In the genomic region with DNA sequence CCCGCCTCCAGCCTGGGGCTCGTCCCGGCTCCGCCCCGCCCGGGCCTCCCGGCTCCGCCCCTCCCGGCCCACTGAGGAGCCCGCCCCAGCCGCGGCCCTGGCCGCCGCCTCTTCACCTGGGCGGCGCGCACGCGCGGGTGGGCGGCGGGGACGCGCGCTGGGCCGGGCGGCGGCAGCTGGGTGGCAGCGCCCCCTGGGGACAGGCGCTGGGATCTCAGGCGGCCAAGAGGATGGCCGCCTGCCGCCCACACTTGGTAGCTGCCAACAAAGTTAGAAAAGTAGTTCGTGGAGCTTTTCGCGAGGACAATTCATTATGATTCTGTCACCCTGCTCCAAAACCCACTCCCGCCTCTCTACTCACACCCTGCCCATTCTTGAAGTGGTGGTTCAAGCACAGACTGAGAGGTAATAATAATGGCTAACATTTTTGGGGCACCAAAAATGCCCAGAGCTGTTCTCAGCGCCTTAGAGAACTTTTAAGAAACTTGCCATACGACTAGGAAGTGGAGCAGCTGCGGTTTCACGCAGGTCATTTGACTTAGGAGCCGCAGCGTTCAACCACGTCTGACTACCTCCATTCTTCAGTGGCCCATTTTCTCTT, we compare ENCODE assay signal across 8 cellular contexts. TPM values are rescaled to one million over a fixed set of nuclear protein-coding genes. Genes with fewer than 3 reads are reported as not detected.
A peak's percentile ranks its signal among the peaks of the same experiment; 100 is the strongest.
DNase-seq lines count a peak whose midpoint lies in the region; ATAC-seq and TF ChIP-seq lines count a peak whose summit lies in the region.

No MANE protein-coding gene starts in this region.

- H3K9me3 ChIP-seq in right atrium auricular region: no peaks in the 10 kb centered on the region
- no peaks in the 10 kb centered on the region for H3K9me3 ChIP-seq in prostate gland

- peak; percentile 74 for DNase-seq in NCI-H128 (lab: John Stamatoyannopoulos, UW; ENCODE audit: unreplicated experiment)
- DNase-seq in T-helper 1 cell: peak; percentile 85 to 96 (median 87)
- DNase-seq in amniotic epithelial cell (ENCODE audit: low read depth): peak; percentile 68
- DNase-seq in right atrium auricular region (ENCODE audit: low spot score): peak; percentile 85
- peak; percentile 90 for DNase-seq in prostate gland (ENCODE audit: low spot score)
- DNase-seq in ureter (ENCODE audit: low spot score): peak; percentile 91

- H3K27me3 ChIP-seq in right atrium auricular region (no peaks in the 10 kb centered on the region), prostate gland (replicated peaks; ENCODE audit: insufficient read depth) (no peaks in the 10 kb centered on the region)

- intact Hi-C loops in prostate gland (cut with DNase I): loop anchor here (2.0 to 5.0 kb wide), 2 partner anchors 94 to 390 kb away; partner anchors contain the start of gene CDK5R1

- 2% methylated on average over 16 of the region's 44 CpGs for WGBS in prostate gland

- peak overlapping the region; percentile 76 to 92 for H3K4me3 ChIP-seq in right atrium auricular region
- peak overlapping the region; percentile 87 to 97 for H3K4me3 ChIP-seq in prostate gland

- peak; percentile 89 for TF ChIP-seq CTCF in GM12872 (IDR thresholded peaks at IDR 0.05; ENCODE audit: insufficient read depth, low read depth, low read length)
- TF ChIP-seq CTCF in right atrium auricular region (IDR thresholded peaks at IDR 0.05): peak; percentile 79 to 85
- peak; percentile 61 to 99 (median 90) for TF ChIP-seq CTCF in prostate gland (IDR thresholded peaks at IDR 0.05)

- H3K27ac ChIP-seq in right atrium auricular region: peak overlapping the region; percentile 86 to 96
- H3K27ac ChIP-seq in prostate gland: peak overlapping the region; percentile 95 to 97

- H3K4me1 ChIP-seq in right atrium auricular region: peaks cover 0 to 13% of the 10 kb centered on the region in 2 donors
- H3K4me1 ChIP-seq in prostate gland (replicated peaks): no peaks in the 10 kb centered on the region

- H3K36me3 ChIP-seq in right atrium auricular region: no peaks in the 10 kb centered on the region
- H3K36me3 ChIP-seq in prostate gland: no peaks in the 10 kb centered on the region

- no peak for TF ChIP-seq POLR2A in prostate gland (IDR thresholded peaks at IDR 0.05)

- peak; percentile 90 for ATAC-seq in HG02678 (IDR thresholded peaks at IDR 0.05; ENCODE audit: unreplicated experiment)

RNA-seq across cellular contexts. Expression of gene MYO1D, which starts 0.3 kb away (rescaled TPM):
- total RNA-seq in right atrium auricular region (10 to 100 TPM; 21.9 to 25.1 TPM), prostate gland (10 to 100 TPM; 44.2 to 45.2 TPM), ureter (75.8 TPM)

RNA-seq across cellular contexts. Expression of gene TMEM98, which starts 50.7 kb away (rescaled TPM):
- 100 to 1,000 TPM in 1 of 2 donors, 10 to 100 TPM in 1; 43.0 to 117 TPM for total RNA-seq in right atrium auricular region
- total RNA-seq in prostate gland: 100 to 1,000 TPM in 1 of 2 donors, 10 to 100 TPM in 1; 98.3 to 206 TPM
- 41.9 TPM for total RNA-seq in ureter

Comparison
In these comparisons a context has a peak if more than half of its experiments do, and no peak if none do; other contexts are left out.
1. Peak in every context shown above with its lines: DNase-seq, ATAC-seq, H3K4me3 ChIP-seq and H3K27ac ChIP-seq.